Comparison of ENCODE assay signal across 8 cellular contexts in the genomic region with DNA sequence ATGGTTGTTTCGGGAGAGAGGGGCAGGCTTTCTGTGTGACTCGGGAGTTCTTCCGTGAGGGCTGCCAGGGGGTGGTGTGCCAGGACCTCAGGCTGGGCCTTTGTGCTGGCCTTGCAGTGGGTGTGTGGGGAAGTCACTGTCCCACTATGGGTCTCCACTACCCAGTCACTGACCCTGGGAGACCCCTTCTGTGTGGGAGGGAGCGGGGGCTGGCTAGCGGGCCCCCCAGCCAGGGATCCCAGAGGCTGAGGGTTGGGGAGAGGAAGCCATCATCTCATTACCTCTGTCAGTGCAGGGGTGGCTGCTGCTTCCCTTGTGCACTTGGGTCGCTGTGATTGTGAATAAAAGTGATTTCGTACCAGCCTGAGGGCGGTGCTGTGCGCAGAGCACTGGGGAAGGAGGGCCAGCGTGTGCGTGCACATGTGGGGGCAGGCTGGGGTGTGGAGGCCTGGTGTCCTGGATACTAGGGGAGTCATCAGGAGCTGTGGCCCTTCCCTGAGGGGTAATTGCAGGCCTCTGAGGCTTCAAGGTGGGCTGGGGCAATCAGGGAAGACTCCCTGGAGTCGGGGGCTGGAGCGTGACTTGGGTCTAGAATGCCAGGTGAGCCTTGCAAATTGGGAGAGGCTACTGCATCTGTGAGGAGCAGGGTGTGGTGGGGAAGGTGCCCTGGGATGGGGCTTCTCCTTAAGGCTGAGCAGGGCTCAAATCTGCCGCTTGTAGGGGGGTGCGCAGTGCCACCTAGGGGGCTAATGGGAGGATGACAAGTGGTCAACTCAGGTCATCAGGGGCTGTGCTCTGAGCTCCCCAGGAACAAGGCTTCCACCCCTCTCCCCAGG.
DNase-seq lines count a peak whose midpoint lies in the region; ATAC-seq and TF ChIP-seq lines count a peak whose summit lies in the region.

No MANE protein-coding gene starts in this region.

- H3K36me3 Mint-ChIP-seq in CD14-positive monocyte, result no peaks in the 10 kb centered on the region
- no peaks in the 10 kb centered on the region for H3K36me3 Mint-ChIP-seq in activated CD4-positive, alpha-beta T cell treated with anti-CD3 and anti-CD28 coated beads, Interleukin-2, amount 10 ng/mL, durations not matched to agents 7 days and 5 days (ENCODE audit: low read depth)
- peaks cover 4% of the 10 kb centered on the region for H3K36me3 Mint-ChIP-seq in osteocyte (ENCODE audit: unreplicated experiment)
- no peaks in the 10 kb centered on the region for H3K36me3 Mint-ChIP-seq in activated T-helper 2 cell treated with anti-CD3 and anti-CD28 coated beads, Interferon-gamma antibody, Interleukin-2, Interleukin-4, amounts not matched to agents 10 μg/mL and 5 μg/mL and 100 μg/mL, durations not matched to agents 14 hours and 24 hours and 36 hours (ENCODE audit: low read depth)

- H3K27me3 Mint-ChIP-seq in CD14-positive monocyte (ENCODE audit: low read depth in 3 of 3) (peaks cover 4 to 13% (median 5%) of the 10 kb centered on the region in 3 donors), osteocyte (ENCODE audit: unreplicated experiment) (no peaks in the 10 kb centered on the region)
- no peaks in the 10 kb centered on the region for H3K27me3 Mint-ChIP-seq in activated CD4-positive, alpha-beta T cell treated with anti-CD3 and anti-CD28 coated beads, Interleukin-2, amount 10 ng/mL, durations not matched to agents 7 days and 5 days
- peaks cover 2% of the 10 kb centered on the region for H3K27me3 Mint-ChIP-seq in activated T-helper 2 cell treated with anti-CD3 and anti-CD28 coated beads, Interferon-gamma antibody, Interleukin-2, Interleukin-4, amounts not matched to agents 10 μg/mL and 5 μg/mL and 100 μg/mL, durations not matched to agents 14 hours and 24 hours and 36 hours (ENCODE audit: low read depth)

- H3K27ac Mint-ChIP-seq in CD14-positive monocyte, result no peak overlapping the region
- H3K27ac Mint-ChIP-seq in activated CD4-positive, alpha-beta T cell treated with anti-CD3 and anti-CD28 coated beads, Interleukin-2, amount 10 ng/mL, durations not matched to agents 7 days and 5 days, result peak overlapping the region; percentile 43
- H3K27ac Mint-ChIP-seq in osteocyte (ENCODE audit: unreplicated experiment), result no peak overlapping the region
- no peak overlapping the region for H3K27ac Mint-ChIP-seq in activated T-helper 2 cell treated with anti-CD3 and anti-CD28 coated beads, Interferon-gamma antibody, Interleukin-2, Interleukin-4, amounts not matched to agents 10 μg/mL and 5 μg/mL and 100 μg/mL, durations not matched to agents 14 hours and 24 hours and 36 hours

- intact Hi-C loops in CD14-positive monocyte (cut with micrococcal nuclease), result no loop called here
- intact Hi-C loops in activated T-helper 2 cell treated with anti-CD3 and anti-CD28 coated beads, Interferon-gamma antibody, Interleukin-2, Interleukin-4, amounts not matched to agents 10 μg/mL and 5 μg/mL and 100 μg/mL, durations not matched to agents 14 hours and 24 hours and 36 hours (cut with micrococcal nuclease), result no loop called here

- POLR2A ChIA-PET in activated CD4-positive, alpha-beta T cell treated with anti-CD3 and anti-CD28 coated beads, Interleukin-2, amount 10 ng/mL, durations not matched to agents 7 days and 5 days (lab: Charles Lee), result no interaction called here

- H3K4me3 Mint-ChIP-seq in CD14-positive monocyte (no peak overlapping the region), osteocyte (ENCODE audit: unreplicated experiment) (no peak overlapping the region)
- no peak overlapping the region for H3K4me3 Mint-ChIP-seq in activated CD4-positive, alpha-beta T cell treated with anti-CD3 and anti-CD28 coated beads, Interleukin-2, amount 10 ng/mL, durations not matched to agents 7 days and 5 days
- H3K4me3 Mint-ChIP-seq in activated T-helper 2 cell treated with anti-CD3 and anti-CD28 coated beads, Interferon-gamma antibody, Interleukin-2, Interleukin-4, amounts not matched to agents 10 μg/mL and 5 μg/mL and 100 μg/mL, durations not matched to agents 14 hours and 24 hours and 36 hours (ENCODE audit: low read depth), result no peak overlapping the region

- peak; percentile 67 for TF ChIP-seq CTCF in CD14-positive monocyte (IDR thresholded peaks at IDR 0.05)
- peak; percentile 62 for TF ChIP-seq CTCF in LNCAP (IDR thresholded peaks at IDR 0.05)
- TF ChIP-seq CTCF in osteocyte (IDR thresholded peaks at IDR 0.05), result peak; percentile 69

- ATAC-seq in esophagus mucosa (peak; percentile 40), HG03571 (IDR thresholded peaks at IDR 0.05; ENCODE audit: unreplicated experiment) (no peak)

- peaks cover 3 to 10% (median 4%) of the 10 kb centered on the region in 7 donors for H3K9me3 Mint-ChIP-seq in CD14-positive monocyte
- no peaks in the 10 kb centered on the region for H3K9me3 Mint-ChIP-seq in activated CD4-positive, alpha-beta T cell treated with anti-CD3 and anti-CD28 coated beads, Interleukin-2, amount 10 ng/mL, durations not matched to agents 7 days and 5 days
- no peaks in the 10 kb centered on the region for H3K9me3 Mint-ChIP-seq in osteocyte (ENCODE audit: unreplicated experiment)
- no peaks in the 10 kb centered on the region for H3K9me3 Mint-ChIP-seq in activated T-helper 2 cell treated with anti-CD3 and anti-CD28 coated beads, Interferon-gamma antibody, Interleukin-2, Interleukin-4, amounts not matched to agents 10 μg/mL and 5 μg/mL and 100 μg/mL, durations not matched to agents 14 hours and 24 hours and 36 hours

- H3K4me1 Mint-ChIP-seq in CD14-positive monocyte (peaks cover 7% of the 10 kb centered on the region), osteocyte (ENCODE audit: unreplicated experiment) (peaks cover 1% of the 10 kb centered on the region)
- peaks cover 2% of the 10 kb centered on the region for H3K4me1 Mint-ChIP-seq in activated CD4-positive, alpha-beta T cell treated with anti-CD3 and anti-CD28 coated beads, Interleukin-2, amount 10 ng/mL, durations not matched to agents 7 days and 5 days
- H3K4me1 Mint-ChIP-seq in activated T-helper 2 cell treated with anti-CD3 and anti-CD28 coated beads, Interferon-gamma antibody, Interleukin-2, Interleukin-4, amounts not matched to agents 10 μg/mL and 5 μg/mL and 100 μg/mL, durations not matched to agents 14 hours and 24 hours and 36 hours (ENCODE audit: low read depth), result no peaks in the 10 kb centered on the region

- DNase-seq in CD14-positive monocyte (ENCODE audit: low spot score), result no peak
- peak; percentile 82 for DNase-seq in GM19240 (ENCODE audit: insufficient read length, low spot score)
- peak; percentile 42 for DNase-seq in activated CD4-positive, alpha-beta T cell treated with anti-CD3 and anti-CD28 coated beads, Interleukin-2, amount 10 ng/mL, durations not matched to agents 7 days and 5 days
- no peak for DNase-seq in osteocyte (ENCODE audit: extremely low spot score, unreplicated experiment)
- no peak for DNase-seq in activated T-helper 2 cell treated with anti-CD3 and anti-CD28 coated beads, Interferon-gamma antibody, Interleukin-2, Interleukin-4, amounts not matched to agents 10 μg/mL and 5 μg/mL and 100 μg/mL, durations not matched to agents 14 hours and 24 hours and 36 hours (ENCODE audit: low spot score)

- CTCF ChIA-PET in activated CD4-positive, alpha-beta T cell treated with anti-CD3 and anti-CD28 coated beads, Interleukin-2, amount 10 ng/mL, durations not matched to agents 7 days and 5 days (lab: Charles Lee), result interaction anchor here (0.6 to 1.9 kb wide), 4 partner anchors 11 to 94 kb away, joined by 3 to 9 read pairs (median 5); no protein-coding TSS in a partner anchor

Comparison
In these comparisons a context has a peak if more than half of its experiments do, and no peak if none do; other contexts are left out.
1. DNase-seq: peak in GM19240 (single experiment) and activated CD4-positive, alpha-beta T cell treated with anti-CD3 and anti-CD28 coated beads, Interleukin-2, amount 10 ng/mL, durations not matched to agents 7 days and 5 days (single experiment); none in CD14-positive monocyte (single experiment), osteocyte (single experiment) and activated T-helper 2 cell treated with anti-CD3 and anti-CD28 coated beads, Interferon-gamma antibody, Interleukin-2, Interleukin-4, amounts not matched to agents 10 μg/mL and 5 μg/mL and 100 μg/mL, durations not matched to agents 14 hours and 24 hours and 36 hours (single experiment).
2. Peak in every context shown above with its lines, with median percentiles within 50 percentile points of each other: CTCF ChIP-seq.